28 cellular contexts compared by ENCODE assay signal in the genomic region with DNA sequence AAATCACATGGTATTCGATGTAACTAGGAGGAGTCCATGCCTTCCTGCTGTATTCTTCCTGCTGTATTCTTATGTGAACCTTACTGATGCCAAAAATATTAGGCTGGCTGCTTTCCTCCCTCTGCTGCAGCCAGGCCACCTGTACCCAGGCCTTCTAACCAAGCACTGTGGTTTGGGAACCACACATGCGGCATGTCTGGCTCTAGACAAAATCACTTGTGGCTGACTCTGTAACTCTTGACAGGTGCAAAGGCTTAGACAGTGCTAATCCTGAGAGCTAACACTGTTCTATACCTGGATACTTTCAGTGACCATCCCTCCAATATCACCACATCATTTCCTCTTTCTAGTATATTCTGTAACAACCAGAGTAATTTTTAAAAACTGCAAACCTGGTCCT.
"Had no signal": no experiment of that assay in that cellular context is flagged by ENCODE, and none has a peak within 500 bp of the region (broad histone marks: within the 10 kb centered on the region; RNA-seq: fewer than 3 reads in every experiment).

No MANE protein-coding gene starts in this region.

- DNase-seq: hippocampal formation; kidney; left colon; left ventricle myocardium inferior; mesendoderm; naive thymus-derived CD4-positive, alpha-beta T cell; pancreas; posterior cingulate gyrus; retina; right cardiac atrium; stimulated activated CD4-positive, alpha-beta T cell treated with anti-CD3 and anti-CD28 coated beads, Interleukin-12 subunit alpha, Interleukin-12 subunit beta, amount 100 ng/mL, for 4 hours; stimulated activated CD4-positive, alpha-beta T cell treated with anti-CD3 and anti-CD28 coated beads, Interleukin-15, amount 100 ng/mL, for 24 hours; stimulated activated CD4-positive, alpha-beta T cell treated with anti-CD3 and anti-CD28 coated beads, Interleukin-2, amount 100 ng/mL, for 24 hours; stimulated activated CD4-positive, alpha-beta T cell treated with anti-CD3 and anti-CD28 coated beads, Interleukin-4, amount 100 ng/mL, for 1 hour; stimulated activated naive B cell treated with anti-CD40 and anti-IgM and Interleukin-4, amounts not matched to agents 10 μg/mL and 1 μg/mL and 100 μg/mL, for 72 hours; stimulated activated naive CD8-positive, alpha-beta T cell treated with anti-CD3 and anti-CD28 coated beads, Interleukin-15, Interleukin-2, amounts not matched to agents 100 U/mL and 50 U/mL, for 24 hours; stomach; testis; thyroid gland; transverse colon; upper lobe of left lung had no signal

- H3K4me3 Mint-ChIP-seq: mesothelial cell of epicardium; naive thymus-derived CD4-positive, alpha-beta T cell; natural killer cell treated with Interleukin-12 subunit alpha and Interleukin-12 subunit beta and Interleukin-15 and Interleukin-18, amount 100 ng/mL, for 72 hours; stimulated activated naive B cell treated with anti-CD40 and anti-IgM and Interleukin-4, amounts not matched to agents 10 μg/mL and 1 μg/mL and 100 μg/mL, for 72 hours had no signal

- H3K27me3 ChIP-seq: pancreas, stomach, testis, thyroid gland, transverse colon, upper lobe of left lung, vagina had no signal

- ATAC-seq: left colon; naive thymus-derived CD4-positive, alpha-beta T cell; natural killer cell treated with Interleukin-12 subunit alpha and Interleukin-12 subunit beta and Interleukin-15 and Interleukin-18, amount 100 ng/mL, for 72 hours; pancreas; right cardiac atrium; sciatic nerve; stimulated activated naive B cell treated with anti-CD40 and anti-IgM and Interleukin-4, amounts not matched to agents 10 μg/mL and 1 μg/mL and 100 μg/mL, for 72 hours; stimulated activated naive CD8-positive, alpha-beta T cell treated with anti-CD3 and anti-CD28 coated beads, Interleukin-15, Interleukin-2, amounts not matched to agents 100 U/mL and 50 U/mL, for 24 hours had no signal

- H3K27me3 Mint-ChIP-seq: natural killer cell treated with Interleukin-12 subunit alpha and Interleukin-12 subunit beta and Interleukin-15 and Interleukin-18, amount 100 ng/mL, for 72 hours had no signal

- H3K4me3 ChIP-seq: left ventricle myocardium inferior, lung, pancreas, prostate gland, skin epidermis, stomach, testis, thyroid gland, transverse colon, upper lobe of left lung, vagina had no signal

- H3K36me3 Mint-ChIP-seq: naive thymus-derived CD4-positive, alpha-beta T cell; natural killer cell treated with Interleukin-12 subunit alpha and Interleukin-12 subunit beta and Interleukin-15 and Interleukin-18, amount 100 ng/mL, for 72 hours; stimulated activated naive B cell treated with anti-CD40 and anti-IgM and Interleukin-4, amounts not matched to agents 10 μg/mL and 1 μg/mL and 100 μg/mL, for 72 hours had no signal

- H3K4me1 ChIP-seq: left ventricle myocardium inferior, pancreas, prostate gland, stomach, testis, thyroid gland, transverse colon, upper lobe of left lung, vagina had no signal

- H3K27ac Mint-ChIP-seq: mesothelial cell of epicardium; naive thymus-derived CD4-positive, alpha-beta T cell; natural killer cell treated with Interleukin-12 subunit alpha and Interleukin-12 subunit beta and Interleukin-15 and Interleukin-18, amount 100 ng/mL, for 72 hours; stimulated activated naive B cell treated with anti-CD40 and anti-IgM and Interleukin-4, amounts not matched to agents 10 μg/mL and 1 μg/mL and 100 μg/mL, for 72 hours had no signal

- H3K27ac ChIP-seq: left ventricle myocardium inferior, pancreas, prostate gland, skin epidermis, stomach, testis, thyroid gland, transverse colon, upper lobe of left lung, vagina had no signal

- H3K4me1 Mint-ChIP-seq: mesothelial cell of epicardium; naive thymus-derived CD4-positive, alpha-beta T cell; stimulated activated naive B cell treated with anti-CD40 and anti-IgM and Interleukin-4, amounts not matched to agents 10 μg/mL and 1 μg/mL and 100 μg/mL, for 72 hours had no signal

- H3K36me3 ChIP-seq: left ventricle myocardium inferior, pancreas, prostate gland, stomach, thyroid gland, transverse colon, upper lobe of left lung, vagina had no signal
